ENCODE assay signal across 18 cellular contexts in genomic region chr3:126773783-126774182, GRCh38.
A peak's percentile ranks its signal among the peaks of the same experiment; 100 is the strongest.
DNase-seq lines count a peak whose midpoint lies in the region; ATAC-seq and TF ChIP-seq lines count a peak whose summit lies in the region.
"Had no signal": no experiment of that assay in that cellular context is flagged by ENCODE, and none has a peak within 500 bp of the region (broad histone marks: within the 10 kb centered on the region; RNA-seq: fewer than 3 reads in every experiment).

No MANE protein-coding gene starts in this region.

- ATAC-seq in SK-N-SH treated with all-trans-retinoic acid at 6 μM for 48 hours (no peak), RWPE2 (ENCODE audit: low read depth) (peak; percentile 45; the same call in 1 of the 3 replicates), HG03135 (IDR thresholded peaks at IDR 0.05; ENCODE audit: unreplicated experiment) (no peak)
- ATAC-seq: GM12878, GM23338, HepG2 had no signal

- no peak overlapping the region for H3K9ac ChIP-seq in SK-N-SH
- peak overlapping the region; percentile 34 for H3K9ac ChIP-seq in skeletal muscle satellite cell (ENCODE audit: low read depth, low read length)
- no peak overlapping the region for H3K9ac ChIP-seq in colonic mucosa (ENCODE audit: low read depth in 2 of 2, low read length in 2 of 2)
- H3K9ac ChIP-seq: BLaER1 had no signal

- H2AFZ ChIP-seq in SK-N-SH (ENCODE audit: low read depth): no peak overlapping the region
- H2AFZ ChIP-seq: GM23338 had no signal

- H3K36me3 ChIP-seq in SK-N-SH (replicated peaks in 1 of 2; ENCODE audit: control insufficient read depth in 1 of 2, insufficient read depth in 2 of 2, low read length in 1 of 2) (no peaks in the 10 kb centered on the region), RWPE2 (ENCODE audit: low read depth) (no peaks in the 10 kb centered on the region), skeletal muscle satellite cell (ENCODE audit: insufficient read depth, low read length) (no peaks in the 10 kb centered on the region), colonic mucosa (no peaks in the 10 kb centered on the region)
- H3K36me3 ChIP-seq: BLaER1 had no signal

- intact Hi-C loops in colonic mucosa (cut with DNase I): no loop called here

- no peak for DNase-seq in SK-N-SH
- no peak for DNase-seq in RWPE2 (ENCODE audit: low spot score)
- DNase-seq in fibroblast of mammary gland (ENCODE audit: low read depth): peak; percentile 49
- DNase-seq in AG20443 (ENCODE audit: low spot score): no peak
- DNase-seq in colonic mucosa: no peak
- DNase-seq: AML-193; Caco-2; CD8-positive, alpha-beta memory T cell; DMS53; H7 had no signal

- no peaks in the 10 kb centered on the region for H3K9me2 ChIP-seq in SK-N-SH

- TF ChIP-seq RAD21 in SK-N-SH (IDR thresholded peaks at IDR 0.05; ENCODE audit: low read length): no peak

- TF ChIP-seq CTCF in SK-N-SH (IDR thresholded peaks at IDR 0.05) (no peak), RWPE2 (IDR thresholded peaks at IDR 0.05; ENCODE audit: poor library complexity, severe bottlenecking) (no peak), fibroblast of mammary gland (conservative IDR thresholded peaks at IDR 0.05; ENCODE audit: control insufficient read depth, insufficient read depth, low read depth, low read length) (no peak), colonic mucosa (IDR thresholded peaks at IDR 0.05) (no peak)

- H3K9me3 ChIP-seq in SK-N-SH: no peaks in the 10 kb centered on the region
- H3K9me3 ChIP-seq in RWPE2 (ENCODE audit: severe bottlenecking): no peaks in the 10 kb centered on the region
- H3K9me3 ChIP-seq in skeletal muscle satellite cell (replicated peaks; ENCODE audit: low read length): no peaks in the 10 kb centered on the region
- no peaks in the 10 kb centered on the region for H3K9me3 ChIP-seq in colonic mucosa
- H3K9me3 ChIP-seq: Caco-2 had no signal

- 82% methylated on average over 1 of the region's 1 CpG for WGBS in SK-N-SH (ENCODE audit: low lambda C conversion rate)

- CTCF ChIA-PET in SK-N-SH (lab: Yijun Ruan, JAX): no interaction called here

- H3K4me3 ChIP-seq in SK-N-SH (ENCODE audit: low read depth in 2 of 2, low read length in 1 of 2): no peak overlapping the region
- H3K4me3 ChIP-seq in RWPE2 (ENCODE audit: severe bottlenecking): no peak overlapping the region
- H3K4me3 ChIP-seq in fibroblast of mammary gland (ENCODE audit: control insufficient read depth, low read depth, low read length): no peak overlapping the region
- no peak overlapping the region for H3K4me3 ChIP-seq in skeletal muscle satellite cell (ENCODE audit: low read length)
- H3K4me3 ChIP-seq in colonic mucosa: no peak overlapping the region
- H3K4me3 ChIP-seq: BLaER1, GM12878, GM23338 had no signal

- TF ChIP-seq EP300 in SK-N-SH (IDR thresholded peaks at IDR 0.05; ENCODE audit: borderline replicate concordance in 1 of 2, low read depth in 1 of 2, low read length in 1 of 2): no peak

- H3K79me2 ChIP-seq in SK-N-SH (ENCODE audit: insufficient read depth): peaks cover 19% of the 10 kb centered on the region; the same call in 1 of the 2 replicates

- H3K4me1 ChIP-seq in SK-N-SH (ENCODE audit: control insufficient read depth in 1 of 2, insufficient read depth in 2 of 2, low read depth in 1 of 2, low read length in 1 of 2): peaks cover 3% of the 10 kb centered on the region in 2 experiments; a peak in 2 of 4 replicates
- H3K4me1 ChIP-seq in RWPE2 (ENCODE audit: insufficient read depth, poor library complexity, severe bottlenecking): peaks cover 14% of the 10 kb centered on the region
- peaks cover 18% of the 10 kb centered on the region for H3K4me1 ChIP-seq in skeletal muscle satellite cell (ENCODE audit: control insufficient read depth, insufficient read depth, low read length)
- no peaks in the 10 kb centered on the region for H3K4me1 ChIP-seq in colonic mucosa

- H3K4me2 ChIP-seq in SK-N-SH: no peak overlapping the region
- peak overlapping the region; percentile 34 for H3K4me2 ChIP-seq in skeletal muscle satellite cell (ENCODE audit: low read length)
- H3K4me2 ChIP-seq: BLaER1, GM23338 had no signal

- H3K27me3 ChIP-seq in SK-N-SH (ENCODE audit: insufficient read depth) (no peaks in the 10 kb centered on the region), RWPE2 (ENCODE audit: insufficient read depth, poor library complexity, severe bottlenecking) (no peaks in the 10 kb centered on the region), skeletal muscle satellite cell (ENCODE audit: control insufficient read depth, insufficient read depth, low read length) (no peaks in the 10 kb centered on the region), colonic mucosa (no peaks in the 10 kb centered on the region)
- H3K27me3 ChIP-seq: BLaER1 had no signal

- H3K27ac ChIP-seq in SK-N-SH (ENCODE audit: low read depth in 2 of 2, low read length in 1 of 2): no peak overlapping the region
- H3K27ac ChIP-seq in RWPE2 (ENCODE audit: poor library complexity, severe bottlenecking): peak overlapping the region; percentile 12
- no peak overlapping the region for H3K27ac ChIP-seq in colonic mucosa
- H3K27ac ChIP-seq: 22Rv1, BLaER1 had no signal

- no peaks in the 10 kb centered on the region for H3F3A ChIP-seq in SK-N-SH (replicated peaks; ENCODE audit: insufficient read depth)

- POLR2A ChIA-PET in SK-N-SH (lab: Yijun Ruan, JAX): no interaction called here

- H4K20me1 ChIP-seq in SK-N-SH (ENCODE audit: insufficient read depth): no peaks in the 10 kb centered on the region

TF ChIP-seq in SK-N-SH, 30 proteins besides CTCF, POLR2A, EP300 and RAD21:
- TF ChIP-seq FOSL2 (IDR thresholded peaks at IDR 0.05; ENCODE audit: borderline replicate concordance, low read depth) (peak; percentile 21; the same call in 1 of the 2 replicates), MEF2A (IDR thresholded peaks at IDR 0.05; ENCODE audit: borderline replicate concordance, low read depth) (no peak)
TF ChIP-seq in SK-N-SH: peak in this region for 1.

TF ChIP-seq in SK-N-SH treated with all-trans-retinoic acid at 6 μM for 48 hours, 23 proteins besides CTCF, POLR2A, EP300 and RAD21:
- no peak for TF ChIP-seq SNAI2 (CRISPR knock-in tag; IDR thresholded peaks at IDR 0.05)
